13 cellular contexts compared by ENCODE assay signal in the genomic region with DNA sequence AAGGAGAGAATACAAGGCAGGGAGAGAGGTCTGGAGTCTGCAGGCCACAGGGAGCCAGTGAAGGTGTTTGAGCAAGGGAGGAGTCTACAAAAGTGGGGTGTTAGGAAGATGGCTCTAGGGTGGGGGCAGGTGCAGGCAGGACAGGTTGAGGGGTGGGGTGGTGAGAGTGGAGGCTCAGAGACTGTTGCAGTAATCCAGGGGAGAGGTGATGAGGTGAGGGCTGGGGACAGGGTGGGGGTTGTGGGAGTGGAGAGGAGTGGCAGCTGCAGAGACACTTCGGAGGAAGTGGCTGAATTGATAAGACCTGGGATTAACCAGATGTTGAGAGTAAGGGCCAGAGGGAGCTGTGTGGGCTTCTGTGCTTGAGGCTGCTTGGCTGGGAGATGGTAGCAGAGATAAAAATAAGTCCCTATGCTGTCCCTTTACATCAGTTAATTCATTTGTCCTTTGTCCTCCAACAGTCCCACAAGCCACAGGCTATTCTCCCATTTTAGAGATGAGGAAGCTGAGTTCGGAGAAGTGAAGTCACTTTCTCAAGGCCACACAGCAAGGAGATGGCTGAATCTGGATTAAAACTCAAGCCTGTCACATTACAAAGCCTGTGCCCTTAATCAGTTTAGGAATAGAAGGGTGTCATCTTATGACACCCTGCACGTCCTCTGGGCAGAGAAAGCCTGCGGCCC. TPM values are rescaled to one million over a fixed set of nuclear protein-coding genes. Genes with fewer than 3 reads are reported as not detected.
DNase-seq lines count a peak whose midpoint lies in the region; ATAC-seq and TF ChIP-seq lines count a peak whose summit lies in the region.
"Had no signal": no experiment of that assay in that cellular context is flagged by ENCODE, and none has a peak within 500 bp of the region (broad histone marks: within the 10 kb centered on the region; RNA-seq: fewer than 3 reads in every experiment).

No MANE protein-coding gene starts in this region.

- H3K79me2 ChIP-seq in HCT116 (ENCODE audit: insufficient read depth, low read length) = peaks cover 72% of the 10 kb centered on the region
- peaks cover 79% of the 10 kb centered on the region for H3K79me2 ChIP-seq in hepatocyte

- TF ChIP-seq RAD21 in HCT116 (IDR thresholded peaks at IDR 0.05; ENCODE audit: low read depth) = no peak

- H3K4me3 Mint-ChIP-seq in stimulated activated effector memory CD8-positive, alpha-beta T cell treated with anti-CD3 and anti-CD28 coated beads, Interleukin-12 subunit alpha, Interleukin-12 subunit beta, amount 100 ng/mL, for 72 hours = no peak overlapping the region
- H3K4me3 Mint-ChIP-seq: stimulated activated naive CD8-positive, alpha-beta T cell treated with anti-CD3 and anti-CD28 coated beads, Interleukin-15, amount 100 ng/mL, for 72 hours had no signal

- POLR2A ChIA-PET in HCT116 (lab: Charles Lee) = interaction anchor here (0.6 kb wide), 1 partner anchor 40 kb away, joined by 3 read pairs; no protein-coding TSS in a partner anchor

- TF ChIP-seq POLR2A in HCT116 (IDR thresholded peaks at IDR 0.05; ENCODE audit: borderline replicate concordance, extremely low read depth, insufficient read depth, insufficient read length) = no peak

- H3K4me2 ChIP-seq in HCT116 (ENCODE audit: low read length) = peak overlapping the region; percentile 90
- H3K4me2 ChIP-seq in hepatocyte = peak overlapping the region; percentile 65

- H2AFZ ChIP-seq in HCT116 (ENCODE audit: low read depth, low read length, poor library complexity, severe bottlenecking) = no peak overlapping the region
- no peak overlapping the region for H2AFZ ChIP-seq in hepatocyte

- no peaks in the 10 kb centered on the region for H3K9me3 ChIP-seq in HCT116 (ENCODE audit: control insufficient read depth in 1 of 2, insufficient read depth in 1 of 2, low read depth in 1 of 2, low read length in 2 of 2)
- no peaks in the 10 kb centered on the region for H3K9me3 ChIP-seq in RWPE2 (ENCODE audit: severe bottlenecking)
- no peaks in the 10 kb centered on the region for H3K9me3 ChIP-seq in hepatocyte (ENCODE audit: low read depth)

- intact Hi-C loops in HCT116 (cut with micrococcal nuclease) = no loop called here

- RAD21 ChIA-PET in HCT116 (lab: Charles Lee; ENCODE audit: low non-redundant PET in 1 of 2, low total read pairs in 2 of 2, uncharacterized antibody in 2 of 2, unreplicated experiment in 2 of 2) = no interaction called here

- H3K27ac ChIP-seq in HCT116 (ENCODE audit: low read depth, low read length) = peak overlapping the region; percentile 98
- H3K27ac ChIP-seq in RWPE2 (ENCODE audit: poor library complexity, severe bottlenecking) = peak overlapping the region; percentile 100
- H3K27ac ChIP-seq in hepatocyte = peak overlapping the region; percentile 97

- H3K27ac Mint-ChIP-seq in stimulated activated effector memory CD8-positive, alpha-beta T cell treated with anti-CD3 and anti-CD28 coated beads, Interleukin-12 subunit alpha, Interleukin-12 subunit beta, amount 100 ng/mL, for 72 hours = peak overlapping the region; percentile 21
- H3K27ac Mint-ChIP-seq: stimulated activated naive CD8-positive, alpha-beta T cell treated with anti-CD3 and anti-CD28 coated beads, Interleukin-15, amount 100 ng/mL, for 72 hours had no signal

- peak overlapping the region; percentile 76; the same call in 1 of the 2 replicates for H3K9ac ChIP-seq in HCT116 (ENCODE audit: low read length)

- H4K20me1 ChIP-seq in HCT116 (ENCODE audit: insufficient read depth) (no peaks in the 10 kb centered on the region), hepatocyte (ENCODE audit: insufficient read depth, poor library complexity, severe bottlenecking) (no peaks in the 10 kb centered on the region)

- no peaks in the 10 kb centered on the region for H3K36me3 Mint-ChIP-seq in stimulated activated effector memory CD8-positive, alpha-beta T cell treated with anti-CD3 and anti-CD28 coated beads, Interleukin-12 subunit alpha, Interleukin-12 subunit beta, amount 100 ng/mL, for 72 hours

- H3K9me2 ChIP-seq in HCT116 (ENCODE audit: insufficient read depth) (no peaks in the 10 kb centered on the region), hepatocyte (replicated peaks; ENCODE audit: insufficient read depth) (no peaks in the 10 kb centered on the region)

- 69% methylated on average over 4 of the region's 4 CpGs for WGBS in hepatocyte (ENCODE audit: low lambda C conversion rate, missing lambda C conversion rate)

- BruUV-seq in HCT116 (replicated peaks; lab: Mats Ljungman, UMichigan) = no TSS peak

- H3K4me1 ChIP-seq in HCT116 (ENCODE audit: control insufficient read depth in 1 of 2, insufficient read depth in 2 of 2, low read length in 2 of 2) = peaks cover 57 to 86% of the 10 kb centered on the region in 2 experiments
- H3K4me1 ChIP-seq in RWPE2 (ENCODE audit: insufficient read depth, poor library complexity, severe bottlenecking) = peaks cover 55% of the 10 kb centered on the region
- peaks cover 70% of the 10 kb centered on the region for H3K4me1 ChIP-seq in hepatocyte (ENCODE audit: insufficient read depth)

- DNase-seq in HCT116 (ENCODE audit: low read depth, low spot score) (no peak), RWPE2 (ENCODE audit: low spot score) (no peak), hepatocyte (ENCODE audit: low spot score) (peak; percentile 8), NCI-H1436 (lab: John Stamatoyannopoulos, UW) (no peak), kidney tubule cell (ENCODE audit: low spot score) (no peak), COLO829 (ENCODE audit: low spot score) (no peak)
- DNase-seq in stimulated activated effector memory CD8-positive, alpha-beta T cell treated with anti-CD3 and anti-CD28 coated beads, Interleukin-12 subunit alpha, Interleukin-12 subunit beta, amount 100 ng/mL, for 72 hours (ENCODE audit: low spot score in 2 of 2) = no peak
- DNase-seq in stimulated activated CD8-positive, alpha-beta memory T cell treated with anti-CD3 and anti-CD28 coated beads, Interleukin-4, amount 100 ng/mL, for 48 hours = no peak
- DNase-seq: activated CD4-positive, CD25-positive, alpha-beta regulatory T cell; activated CD8-positive, alpha-beta memory T cell treated with anti-CD3 and anti-CD28 coated beads, Interleukin-2, amount 50 U/mL, for 48 hours; NCI-H1694; NCI-H69; stimulated activated naive CD8-positive, alpha-beta T cell treated with anti-CD3 and anti-CD28 coated beads, Interleukin-15, amount 100 ng/mL, for 72 hours had no signal

- peaks cover 37% of the 10 kb centered on the region for H3K4me1 Mint-ChIP-seq in stimulated activated effector memory CD8-positive, alpha-beta T cell treated with anti-CD3 and anti-CD28 coated beads, Interleukin-12 subunit alpha, Interleukin-12 subunit beta, amount 100 ng/mL, for 72 hours

- no peaks in the 10 kb centered on the region for H3K9me3 Mint-ChIP-seq in stimulated activated effector memory CD8-positive, alpha-beta T cell treated with anti-CD3 and anti-CD28 coated beads, Interleukin-12 subunit alpha, Interleukin-12 subunit beta, amount 100 ng/mL, for 72 hours
- H3K9me3 Mint-ChIP-seq: stimulated activated naive CD8-positive, alpha-beta T cell treated with anti-CD3 and anti-CD28 coated beads, Interleukin-15, amount 100 ng/mL, for 72 hours had no signal

- H3K4me3 ChIP-seq in HCT116 (replicated peaks in 1 of 2; ENCODE audit: low read depth in 1 of 2, low read length in 2 of 2) (no peak overlapping the region), RWPE2 (ENCODE audit: severe bottlenecking) (no peak overlapping the region), hepatocyte (no peak overlapping the region)

- ATAC-seq in HCT116 (no peak), RWPE2 (ENCODE audit: low read depth) (no peak)
- no peak for ATAC-seq in stimulated activated effector memory CD8-positive, alpha-beta T cell treated with anti-CD3 and anti-CD28 coated beads, Interleukin-12 subunit alpha, Interleukin-12 subunit beta, amount 100 ng/mL, for 72 hours
- ATAC-seq: stimulated activated naive CD8-positive, alpha-beta T cell treated with anti-CD3 and anti-CD28 coated beads, Interleukin-15, amount 100 ng/mL, for 72 hours had no signal

- TF ChIP-seq CTCF in HCT116 (IDR thresholded peaks at IDR 0.05 in 2 of 3, conservative IDR thresholded peaks at IDR 0.05 in 1 of 3; ENCODE audit: borderline replicate concordance in 1 of 3, insufficient read depth in 1 of 3, low read depth in 2 of 3, low read length in 2 of 3) (no peak), RWPE2 (IDR thresholded peaks at IDR 0.05; ENCODE audit: poor library complexity, severe bottlenecking) (no peak), hepatocyte (IDR thresholded peaks at IDR 0.05; ENCODE audit: poor library complexity) (no peak)

- CTCF ChIA-PET in HCT116 (lab: Charles Lee) = no interaction called here

- H3K27me3 ChIP-seq in HCT116 (ENCODE audit: insufficient read depth, low read length) (no peaks in the 10 kb centered on the region), RWPE2 (ENCODE audit: insufficient read depth, poor library complexity, severe bottlenecking) (no peaks in the 10 kb centered on the region), hepatocyte (no peaks in the 10 kb centered on the region)

- H3K36me3 ChIP-seq in HCT116 (ENCODE audit: control insufficient read depth in 1 of 2, insufficient read depth in 2 of 2, low read length in 2 of 2) (no peaks in the 10 kb centered on the region), RWPE2 (ENCODE audit: low read depth) (peaks cover 5% of the 10 kb centered on the region), hepatocyte (replicated peaks; ENCODE audit: insufficient read depth, low read depth) (no peaks in the 10 kb centered on the region)

TF ChIP-seq in HCT116, 20 proteins besides CTCF, POLR2A, EP300 and RAD21:
- TF ChIP-seq CBX3 (IDR thresholded peaks at IDR 0.05; ENCODE audit: low read depth) (no peak), SIN3A (IDR thresholded peaks at IDR 0.05; ENCODE audit: low read depth) (no peak)

RNA-seq across cellular contexts. Expression of gene SYNC, which starts 54.8 kb away (rescaled TPM):
- 1.3 TPM for total RNA-seq in HCT116 (2021; ENCODE audit: unreplicated experiment)
- 0.87 and 1.5 TPM in 2 replicates for polyA plus RNA-seq in HCT116 (2012)
- 7.6 and 9.0 TPM in 2 replicates for total RNA-seq in hepatocyte
- polyA plus RNA-seq in hepatocyte = 6.8 and 6.9 TPM in 2 replicates

RNA-seq across cellular contexts. Expression of gene YARS1, which starts 59.8 kb away (rescaled TPM):
- total RNA-seq in HCT116 (2021; ENCODE audit: unreplicated experiment) (244 TPM), hepatocyte (83.4 and 104 TPM in 2 replicates)
- 180 and 210 TPM in 2 replicates for polyA plus RNA-seq in HCT116 (2012)
- polyA plus RNA-seq in hepatocyte = 140 and 150 TPM in 2 replicates
